In genomic region chr4:80990851-80991250, GRCh38 we compare ENCODE assay signal across 24 cellular contexts. TPM values are rescaled to one million over a fixed set of nuclear protein-coding genes. Genes with fewer than 3 reads are reported as not detected.
DNase-seq lines count a peak whose midpoint lies in the region; ATAC-seq, FAIRE-seq and TF ChIP-seq lines count a peak whose summit lies in the region.
"Had no signal": no experiment of that assay in that cellular context is flagged by ENCODE, and none has a peak within 500 bp of the region (broad histone marks: within the 10 kb centered on the region; RNA-seq: fewer than 3 reads in every experiment).

No MANE protein-coding gene starts in this region.

- H4K5ac ChIP-seq in mesendoderm (ENCODE audit: low read length) = no peak overlapping the region

- no peak overlapping the region for H2BK15ac ChIP-seq in mesendoderm (replicated peaks; ENCODE audit: low read depth)

- H2AK5ac ChIP-seq in mesendoderm (ENCODE audit: low read length) = no peak overlapping the region

- no peak overlapping the region for H4K8ac ChIP-seq in mesendoderm (ENCODE audit: low read depth, low read length)

- no peaks in the 10 kb centered on the region for H3K79me1 ChIP-seq in mesendoderm (ENCODE audit: low read length)

- peak overlapping the region; percentile 60 for H3K9ac ChIP-seq in OCI-LY1 (ENCODE audit: low read length)
- H3K9ac ChIP-seq in mesendoderm (ENCODE audit: low read length) = no peak overlapping the region

- H3K4me1 ChIP-seq in OCI-LY1 (ENCODE audit: insufficient read depth, low read length, severe bottlenecking) = peaks cover 47% of the 10 kb centered on the region
- H3K4me1 ChIP-seq in mesendoderm (ENCODE audit: control insufficient read depth, low read depth, low read length) = no peaks in the 10 kb centered on the region
- H3K4me1 ChIP-seq: prostate gland, transverse colon had no signal

- H3K4me2 ChIP-seq in OCI-LY1 (ENCODE audit: low read length) (peak overlapping the region; percentile 49), mesendoderm (ENCODE audit: low read length) (no peak overlapping the region)

- H3K18ac ChIP-seq in mesendoderm (ENCODE audit: low read length) = no peak overlapping the region

- TF ChIP-seq POLR2A in GM12891 (IDR thresholded peaks at IDR 0.05; ENCODE audit: low read depth, low read length) = no peak

- no CpG with 5 or more reads among the region's 2 CpGs for WGBS in mesendoderm (ENCODE audit: extremely low coverage, insufficient coverage, low lambda C conversion rate)

- no peak for FAIRE-seq in GM12891 (lab: Jason Lieb, UNC)
- FAIRE-seq: astrocyte, TTC549 had no signal

- H2BK5ac ChIP-seq in mesendoderm (ENCODE audit: low read length) = no peak overlapping the region

- H3K9me2 ChIP-seq in OCI-LY1 (ENCODE audit: low read depth, low read length) = no peaks in the 10 kb centered on the region

- H3K23ac ChIP-seq in mesendoderm (ENCODE audit: low read length) = no peak overlapping the region

- H3K27ac ChIP-seq in OCI-LY1 (ENCODE audit: low read depth, low read length, poor library complexity, severe bottlenecking) (peak overlapping the region; percentile 96), mesendoderm (ENCODE audit: low read depth, low read length) (no peak overlapping the region)
- H3K27ac ChIP-seq: prostate gland, transverse colon had no signal

- H3K27me3 ChIP-seq in OCI-LY1 (ENCODE audit: insufficient read depth, low read length) = no peaks in the 10 kb centered on the region
- H3K27me3 ChIP-seq in mesendoderm (ENCODE audit: insufficient read depth, low read length, poor library complexity) = no peaks in the 10 kb centered on the region
- H3K27me3 ChIP-seq: transverse colon had no signal

- H3K4me3 ChIP-seq in OCI-LY1 (ENCODE audit: low read depth, low read length, poor library complexity, severe bottlenecking) (no peak overlapping the region), mesendoderm (ENCODE audit: low read length) (no peak overlapping the region)
- H3K4me3 ChIP-seq: lung, prostate gland, transverse colon had no signal

- ATAC-seq in GM21423 (IDR thresholded peaks at IDR 0.05; ENCODE audit: unreplicated experiment) (peak; percentile 70), GM21825 (IDR thresholded peaks at IDR 0.05; ENCODE audit: unreplicated experiment) (no peak), HG03460 (IDR thresholded peaks at IDR 0.05; ENCODE audit: unreplicated experiment) (no peak)

- no peak overlapping the region for H2AFZ ChIP-seq in OCI-LY1 (ENCODE audit: low read length)

- H3K79me2 ChIP-seq in OCI-LY1 (ENCODE audit: insufficient read depth, low read length) (no peaks in the 10 kb centered on the region), mesendoderm (ENCODE audit: control insufficient read depth, insufficient read depth, low read length) (no peaks in the 10 kb centered on the region)

- H4K20me1 ChIP-seq in OCI-LY1 (ENCODE audit: insufficient read depth, low read length) = no peaks in the 10 kb centered on the region

- H3K36me3 ChIP-seq in OCI-LY1 (ENCODE audit: insufficient read depth, low read length) = no peaks in the 10 kb centered on the region
- H3K36me3 ChIP-seq in mesendoderm (ENCODE audit: control insufficient read depth, insufficient read depth, low read length) = no peaks in the 10 kb centered on the region
- H3K36me3 ChIP-seq: prostate gland, transverse colon had no signal

- DNase-seq in GM12891 (ENCODE audit: insufficient read length, low spot score) = no peak
- DNase-seq in mesendoderm = peak; percentile 14
- no peak for DNase-seq in activated CD4-positive, CD25-positive, alpha-beta regulatory T cell (lab: John Stamatoyannopoulos, UW)
- no peak for DNase-seq in ecto neural progenitor cell (ENCODE audit: low spot score)
- DNase-seq: activated CD4-positive, alpha-beta T cell treated with anti-CD3 and anti-CD28 coated beads for 1 hour; activated effector memory CD4-positive, alpha-beta T cell treated with anti-CD3 and anti-CD28 coated beads, Interleukin-2, amount 50 U/mL, for 16 hours; activated naive CD8-positive, alpha-beta T cell treated with anti-CD3 and anti-CD28 coated beads, Interleukin-2, amount 10 ng/mL, durations not matched to agents 7 days and 5 days; caudate nucleus; CD4-positive, CD25-positive, alpha-beta regulatory T cell; HFFc6; kidney glomerular epithelial cell; NCI-H1092 treated with DMSO at 0.1 percent for 48 hours; NCI-H187 treated with DMSO at 0.1 percent for 48 hours; NCI-H2227 treated with DMSO at 0.1 percent for 48 hours; SHP77; transverse colon had no signal

- TF ChIP-seq CTCF in OCI-LY1 (IDR thresholded peaks at IDR 0.05; ENCODE audit: low read length) = peak; percentile 33; the same call in 1 of the 2 replicates

- H3K4ac ChIP-seq in mesendoderm (ENCODE audit: low read depth, low read length) = no peak overlapping the region

- no peak overlapping the region for H3K56ac ChIP-seq in mesendoderm (ENCODE audit: low read length)

- no peaks in the 10 kb centered on the region for H3F3A ChIP-seq in OCI-LY1 (ENCODE audit: insufficient read depth, low read length)

- peaks cover 6% of the 10 kb centered on the region; the same call in 1 of the 2 replicates for H3K9me3 ChIP-seq in OCI-LY1 (ENCODE audit: low read length)
- H3K9me3 ChIP-seq: prostate gland, transverse colon had no signal

- H2BK120ac ChIP-seq in mesendoderm (ENCODE audit: low read depth, low read length) = no peak overlapping the region

TF ChIP-seq in GM12891, 5 proteins besides CTCF, POLR2A, EP300 and RAD21:
- TF ChIP-seq POLR2AphosphoS5 (IDR thresholded peaks at IDR 0.05; ENCODE audit: low read depth, low read length) = no peak
- no peak for TF ChIP-seq PAX5 (IDR thresholded peaks at IDR 0.05; ENCODE audit: insufficient read depth, low read length, severe bottlenecking)
- no peak for TF ChIP-seq POU2F2 (IDR thresholded peaks at IDR 0.05; ENCODE audit: low read depth, low read length)
- TF ChIP-seq TAF1 (IDR thresholded peaks at IDR 0.05; ENCODE audit: low read depth, low read length) = no peak
- peak; percentile 68 for TF ChIP-seq SPI1 (IDR thresholded peaks at IDR 0.05; ENCODE audit: low read depth, low read length)

RNA-seq across cellular contexts. Expression of gene BMP3, which starts 39.7 kb away (rescaled TPM):
- polyA plus RNA-seq in GM12891 (2012; ENCODE audit: low read depth, missing spikeins) = 0.01 TPM
- 0.03 TPM for polyA plus RNA-seq in mesendoderm (2013, experiment 1 of 2)
- polyA plus RNA-seq in mesendoderm (2013, experiment 2 of 2) = 0.01 TPM
- polyA plus RNA-seq: CD4-positive, CD25-positive, alpha-beta regulatory T cell had no signal
